ENCODE assay signal across 8 cellular contexts in genomic region chr6:33313709-33314514, GRCh38. TPM values are rescaled to one million over a fixed set of nuclear protein-coding genes. Genes with fewer than 3 reads are reported as not detected.
DNase-seq lines count a peak whose midpoint lies in the region; ATAC-seq and TF ChIP-seq lines count a peak whose summit lies in the region.

TAPBP (minus strand) TSS chr6:33314078; CDS start chr6:33314041, 37 bp downstream.

- ATAC-seq in GM19035 (IDR thresholded peaks at IDR 0.05; ENCODE audit: unreplicated experiment), result peak; percentile 35

- H3K27ac ChIP-seq in SK-N-MC, result peak within 1 kb of the TSS; percentile 69
- peak within 1 kb of the TSS; percentile 96 for H3K27ac ChIP-seq in suprapubic skin

- WGBS in suprapubic skin, result 3% methylated on average over 35 of the region's 47 CpGs

- TF ChIP-seq CTCF in AG10803 (conservative IDR thresholded peaks at IDR 0.05; ENCODE audit: low read length) (no peak), suprapubic skin (IDR thresholded peaks at IDR 0.05) (no peak)

- no peaks in the 10 kb centered on the region for H3K27me3 ChIP-seq in suprapubic skin

- TF ChIP-seq EP300 in suprapubic skin (IDR thresholded peaks at IDR 0.05), result no peak

- DNase-seq in AG10803 (ENCODE audit: low read depth) (peak; percentile 46), HPDE6-E6E7 (ENCODE audit: extremely low spot score) (peak; percentile 54), SK-N-MC (ENCODE audit: low read depth, low spot score) (no peak), glomerular endothelial cell (ENCODE audit: extremely low read depth, low read depth, low spot score) (no peak), nucleus accumbens (lab: John Stamatoyannopoulos, UW) (peak in 45 of 56 donors; percentile 26 to 80 (median 47)), suprapubic skin (ENCODE audit: low spot score in 2 of 2) (peak; percentile 87)
- peak; percentile 84 for DNase-seq in activated naive CD4-positive, alpha-beta T cell treated with anti-CD3 and anti-CD28 coated beads, Interleukin-2, amount 50 U/mL, for 16 hours

- H3K36me3 ChIP-seq in SK-N-MC (ENCODE audit: insufficient read depth, low read length) (peaks cover 8% of the 10 kb centered on the region), suprapubic skin (peaks cover 2% of the 10 kb centered on the region)

- H3K9me3 ChIP-seq in SK-N-MC (ENCODE audit: low read depth, low read length) (no peaks in the 10 kb centered on the region), suprapubic skin (no peaks in the 10 kb centered on the region)

- H3K9ac ChIP-seq in SK-N-MC (ENCODE audit: insufficient read length), result peak within 1 kb of the TSS; percentile 85

- peaks cover 52% of the 10 kb centered on the region for H3K4me1 ChIP-seq in suprapubic skin

- peak within 1 kb of the TSS; percentile 94 for H3K4me3 ChIP-seq in AG10803 (ENCODE audit: low read length)
- H3K4me3 ChIP-seq in SK-N-MC, result peak within 1 kb of the TSS; percentile 96
- H3K4me3 ChIP-seq in suprapubic skin, result peak within 1 kb of the TSS; percentile 81

- TF ChIP-seq POLR2A in suprapubic skin (IDR thresholded peaks at IDR 0.05), result no peak

RNA-seq across cellular contexts. Expression of gene TAPBP, which starts in this region (rescaled TPM):
- total RNA-seq in glomerular endothelial cell (244 and 415 TPM in 2 replicates), suprapubic skin (100 to 1,000 TPM in 3 of 4 donors, 10 to 100 TPM in 1; 91.5 to 132 (median 108) TPM)

Comparison
In these comparisons a context has a peak if more than half of its experiments do, and no peak if none do; other contexts are left out.
1. DNase-seq: peak in AG10803 (single experiment), HPDE6-E6E7 (single experiment), activated naive CD4-positive, alpha-beta T cell treated with anti-CD3 and anti-CD28 coated beads, Interleukin-2, amount 50 U/mL, for 16 hours (single experiment), nucleus accumbens (45 of 56) and suprapubic skin (2 of 2); none in SK-N-MC (single experiment) and glomerular endothelial cell (single experiment).
2. Peak in every context shown above with its lines, with median percentiles within 50 percentile points of each other: H3K4me3 ChIP-seq.